11 cellular contexts compared by ENCODE assay signal in the genomic region with DNA sequence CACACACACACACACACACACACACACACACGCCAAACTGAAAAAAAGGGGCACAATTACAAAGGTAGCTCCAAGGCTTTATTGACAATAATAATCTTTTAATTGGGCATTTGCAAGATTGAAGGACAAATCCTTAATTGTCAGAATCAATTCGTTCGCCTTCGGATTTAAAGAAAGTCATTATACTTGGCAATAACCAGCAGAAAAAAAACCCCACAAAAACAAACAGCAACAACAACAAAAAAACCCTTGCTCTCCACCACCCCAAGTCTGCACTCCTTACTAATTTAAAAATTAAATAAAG. TPM values are rescaled to one million over a fixed set of nuclear protein-coding genes. Genes with fewer than 3 reads are reported as not detected.
A peak's percentile ranks its signal among the peaks of the same experiment; 100 is the strongest.
DNase-seq lines count a peak whose midpoint lies in the region; ATAC-seq and TF ChIP-seq lines count a peak whose summit lies in the region.
"Had no signal": no experiment of that assay in that cellular context is flagged by ENCODE, and none has a peak within 500 bp of the region (broad histone marks: within the 10 kb centered on the region; RNA-seq: fewer than 3 reads in every experiment).

No MANE protein-coding gene starts in this region.

- peaks cover 31% of the 10 kb centered on the region for H3K4me1 Mint-ChIP-seq in activated naive CD8-positive, alpha-beta T cell (ENCODE audit: low read depth)
- peaks cover 30% of the 10 kb centered on the region for H3K4me1 Mint-ChIP-seq in activated naive CD8-positive, alpha-beta T cell treated with anti-CD3 and anti-CD28 coated beads for 36 hours
- H3K4me1 Mint-ChIP-seq in activated T-helper 1 cell treated with anti-CD3 and anti-CD28 coated beads, Interleukin-12 subunit alpha, Interleukin-12 subunit beta, Interleukin-2, Interleukin-4 antibody, amounts not matched to agents 30 ng/mL and 10 ng/mL and 1 ng/mL, durations not matched to agents 14 hours and 24 hours and 36 hours (ENCODE audit: low read depth), result peaks cover 35% of the 10 kb centered on the region
- H3K4me1 Mint-ChIP-seq in memory B cell (peaks cover 5% of the 10 kb centered on the region), endodermal cell (peaks cover 12% of the 10 kb centered on the region)

- DNase-seq in activated naive CD8-positive, alpha-beta T cell treated with anti-CD3 and anti-CD28 coated beads for 36 hours, result no peak
- no peak for DNase-seq in activated T-helper 1 cell treated with anti-CD3 and anti-CD28 coated beads, Interleukin-12 subunit alpha, Interleukin-12 subunit beta, Interleukin-2, Interleukin-4 antibody, amounts not matched to agents 30 ng/mL and 10 ng/mL and 1 ng/mL, durations not matched to agents 14 hours and 24 hours and 36 hours (ENCODE audit: low spot score)
- DNase-seq in memory B cell (ENCODE audit: low spot score in 2 of 2), result no peak
- no peak for DNase-seq in vagina (ENCODE audit: extremely low spot score in 2 of 2)
- no peak for DNase-seq in NCI-H446 treated with DMSO at 0.1 percent for 48 hours (lab: John Stamatoyannopoulos, UW)
- DNase-seq in endodermal cell, result no peak
- DNase-seq: SIG-M5 had no signal

- TF ChIP-seq CTCF in vagina (IDR thresholded peaks at IDR 0.05) (no peak), endodermal cell (conservative IDR thresholded peaks at IDR 0.05) (no peak)

- ATAC-seq in memory B cell (ENCODE audit: low read depth) (no peak), HG02623 (IDR thresholded peaks at IDR 0.05; ENCODE audit: unreplicated experiment) (no peak)

- no peak overlapping the region for H3K27ac Mint-ChIP-seq in activated naive CD8-positive, alpha-beta T cell
- H3K27ac Mint-ChIP-seq in activated naive CD8-positive, alpha-beta T cell treated with anti-CD3 and anti-CD28 coated beads for 36 hours, result no peak overlapping the region
- H3K27ac Mint-ChIP-seq in activated T-helper 1 cell treated with anti-CD3 and anti-CD28 coated beads, Interleukin-12 subunit alpha, Interleukin-12 subunit beta, Interleukin-2, Interleukin-4 antibody, amounts not matched to agents 30 ng/mL and 10 ng/mL and 1 ng/mL, durations not matched to agents 14 hours and 24 hours and 36 hours, result peak overlapping the region; percentile 75
- H3K27ac Mint-ChIP-seq in memory B cell (peak overlapping the region; percentile 78), endodermal cell (no peak overlapping the region)

- no peak overlapping the region for H3K9ac ChIP-seq in endodermal cell (ENCODE audit: extremely low read depth, low read length, poor library complexity, severe bottlenecking)

- no peaks in the 10 kb centered on the region for H3K36me3 ChIP-seq in vagina
- no peaks in the 10 kb centered on the region for H3K36me3 ChIP-seq in endodermal cell (ENCODE audit: control insufficient read depth, insufficient read depth, low read length)

- H3K9me3 ChIP-seq in vagina (no peaks in the 10 kb centered on the region), endodermal cell (ENCODE audit: control insufficient read depth, low read length) (no peaks in the 10 kb centered on the region)

- no peak for TF ChIP-seq POLR2A in vagina (IDR thresholded peaks at IDR 0.05)

- peak overlapping the region; percentile 83 for H3K27ac ChIP-seq in vagina
- no peak overlapping the region for H3K27ac ChIP-seq in endodermal cell (ENCODE audit: low read depth, low read length)

- intact Hi-C loops in activated T-helper 1 cell treated with anti-CD3 and anti-CD28 coated beads, Interleukin-12 subunit alpha, Interleukin-12 subunit beta, Interleukin-2, Interleukin-4 antibody, amounts not matched to agents 30 ng/mL and 10 ng/mL and 1 ng/mL, durations not matched to agents 14 hours and 24 hours and 36 hours (cut with micrococcal nuclease), result loop anchor here (1.0 to 5.0 kb wide), 6 partner anchors 328 to 1020 kb away; no protein-coding TSS in a partner anchor
- intact Hi-C loops in vagina (cut with DNase I), result loop anchor here (5.0 to 10.0 kb wide), 2 partner anchors 510 to 1017 kb away; no protein-coding TSS in a partner anchor

- H3K4me1 ChIP-seq in vagina, result peaks cover 17% of the 10 kb centered on the region
- no peaks in the 10 kb centered on the region for H3K4me1 ChIP-seq in endodermal cell (ENCODE audit: control insufficient read depth, insufficient read depth, low read length)

- peaks cover 53% of the 10 kb centered on the region for H3K27me3 Mint-ChIP-seq in activated naive CD8-positive, alpha-beta T cell
- peaks cover 88% of the 10 kb centered on the region for H3K27me3 Mint-ChIP-seq in activated naive CD8-positive, alpha-beta T cell treated with anti-CD3 and anti-CD28 coated beads for 36 hours
- H3K27me3 Mint-ChIP-seq in activated T-helper 1 cell treated with anti-CD3 and anti-CD28 coated beads, Interleukin-12 subunit alpha, Interleukin-12 subunit beta, Interleukin-2, Interleukin-4 antibody, amounts not matched to agents 30 ng/mL and 10 ng/mL and 1 ng/mL, durations not matched to agents 14 hours and 24 hours and 36 hours (ENCODE audit: insufficient read depth), result peaks cover 78% of the 10 kb centered on the region
- peaks cover 34% of the 10 kb centered on the region for H3K27me3 Mint-ChIP-seq in memory B cell
- H3K27me3 Mint-ChIP-seq in endodermal cell (ENCODE audit: insufficient read depth), result peaks cover 95% of the 10 kb centered on the region

- no peaks in the 10 kb centered on the region for H3K9me3 Mint-ChIP-seq in activated naive CD8-positive, alpha-beta T cell (ENCODE audit: low read depth)
- H3K9me3 Mint-ChIP-seq in activated naive CD8-positive, alpha-beta T cell treated with anti-CD3 and anti-CD28 coated beads for 36 hours, result no peaks in the 10 kb centered on the region
- no peaks in the 10 kb centered on the region for H3K9me3 Mint-ChIP-seq in activated T-helper 1 cell treated with anti-CD3 and anti-CD28 coated beads, Interleukin-12 subunit alpha, Interleukin-12 subunit beta, Interleukin-2, Interleukin-4 antibody, amounts not matched to agents 30 ng/mL and 10 ng/mL and 1 ng/mL, durations not matched to agents 14 hours and 24 hours and 36 hours
- H3K9me3 Mint-ChIP-seq in memory B cell (no peaks in the 10 kb centered on the region), endodermal cell (no peaks in the 10 kb centered on the region)

- H3K27me3 ChIP-seq in vagina, result peaks cover 5% of the 10 kb centered on the region
- peaks cover 100% of the 10 kb centered on the region for H3K27me3 ChIP-seq in endodermal cell (ENCODE audit: control insufficient read depth, insufficient read depth, low read length, poor library complexity, severe bottlenecking)

- peak overlapping the region; percentile 46 to 58 for H3K4me3 ChIP-seq in vagina
- no peak overlapping the region for H3K4me3 ChIP-seq in endodermal cell (ENCODE audit: low read length)

- peak overlapping the region; percentile 49 for H3K4me3 Mint-ChIP-seq in activated naive CD8-positive, alpha-beta T cell
- no peak overlapping the region for H3K4me3 Mint-ChIP-seq in activated naive CD8-positive, alpha-beta T cell treated with anti-CD3 and anti-CD28 coated beads for 36 hours
- H3K4me3 Mint-ChIP-seq in activated T-helper 1 cell treated with anti-CD3 and anti-CD28 coated beads, Interleukin-12 subunit alpha, Interleukin-12 subunit beta, Interleukin-2, Interleukin-4 antibody, amounts not matched to agents 30 ng/mL and 10 ng/mL and 1 ng/mL, durations not matched to agents 14 hours and 24 hours and 36 hours, result no peak overlapping the region
- H3K4me3 Mint-ChIP-seq in memory B cell, result no peak overlapping the region
- no peak overlapping the region for H3K4me3 Mint-ChIP-seq in endodermal cell

- no peaks in the 10 kb centered on the region for H3K36me3 Mint-ChIP-seq in activated naive CD8-positive, alpha-beta T cell
- no peaks in the 10 kb centered on the region for H3K36me3 Mint-ChIP-seq in activated naive CD8-positive, alpha-beta T cell treated with anti-CD3 and anti-CD28 coated beads for 36 hours
- no peaks in the 10 kb centered on the region for H3K36me3 Mint-ChIP-seq in activated T-helper 1 cell treated with anti-CD3 and anti-CD28 coated beads, Interleukin-12 subunit alpha, Interleukin-12 subunit beta, Interleukin-2, Interleukin-4 antibody, amounts not matched to agents 30 ng/mL and 10 ng/mL and 1 ng/mL, durations not matched to agents 14 hours and 24 hours and 36 hours (ENCODE audit: low read depth)
- peaks cover 2% of the 10 kb centered on the region for H3K36me3 Mint-ChIP-seq in memory B cell
- H3K36me3 Mint-ChIP-seq in endodermal cell (ENCODE audit: low read depth), result no peaks in the 10 kb centered on the region

- WGBS in endodermal cell (ENCODE audit: insufficient coverage in 1 of 2, insufficient read length in 1 of 2), 2 experiments, result 23 to 36% methylated on average over 3 to 4 of the region's 4 CpGs

RNA-seq across cellular contexts. Expression of gene HOXD8, which starts 1.8 kb away (rescaled TPM):
- not detected for total RNA-seq in activated naive CD8-positive, alpha-beta T cell treated with anti-CD3 and anti-CD28 coated beads for 36 hours
- total RNA-seq in activated T-helper 1 cell treated with anti-CD3 and anti-CD28 coated beads, Interleukin-12 subunit alpha, Interleukin-12 subunit beta, Interleukin-2, Interleukin-4 antibody, amounts not matched to agents 30 ng/mL and 10 ng/mL and 1 ng/mL, durations not matched to agents 14 hours and 24 hours and 36 hours, result not detected in 2 replicates
- total RNA-seq in vagina (10.3 TPM), endodermal cell (not detected)
- 3.6 TPM for polyA plus RNA-seq in endodermal cell (2013, experiment 1 of 2)
- polyA plus RNA-seq in endodermal cell (2013, experiment 2 of 2), result 2.2 TPM
- total RNA-seq: OCI-LY7 had no signal

RNA-seq across cellular contexts. Expression of gene HOXD9, which starts 5.2 kb away (rescaled TPM):
- total RNA-seq in activated naive CD8-positive, alpha-beta T cell treated with anti-CD3 and anti-CD28 coated beads for 36 hours, result not detected
- total RNA-seq in activated T-helper 1 cell treated with anti-CD3 and anti-CD28 coated beads, Interleukin-12 subunit alpha, Interleukin-12 subunit beta, Interleukin-2, Interleukin-4 antibody, amounts not matched to agents 30 ng/mL and 10 ng/mL and 1 ng/mL, durations not matched to agents 14 hours and 24 hours and 36 hours, result not detected in 2 replicates
- 12.5 TPM for total RNA-seq in vagina
- not detected for total RNA-seq in endodermal cell
- polyA plus RNA-seq in endodermal cell (2013, experiment 1 of 2), result 5.2 TPM
- polyA plus RNA-seq in endodermal cell (2013, experiment 2 of 2), result 2.4 TPM
- total RNA-seq: OCI-LY7 had no signal

RNA-seq across cellular contexts. Expression of gene HOXD10, which starts 11.1 kb away (rescaled TPM):
- not detected for total RNA-seq in activated naive CD8-positive, alpha-beta T cell treated with anti-CD3 and anti-CD28 coated beads for 36 hours
- not detected in 2 replicates for total RNA-seq in activated T-helper 1 cell treated with anti-CD3 and anti-CD28 coated beads, Interleukin-12 subunit alpha, Interleukin-12 subunit beta, Interleukin-2, Interleukin-4 antibody, amounts not matched to agents 30 ng/mL and 10 ng/mL and 1 ng/mL, durations not matched to agents 14 hours and 24 hours and 36 hours
- 19.6 TPM for total RNA-seq in vagina
- not detected for total RNA-seq in endodermal cell
- polyA plus RNA-seq in endodermal cell (2013, experiment 1 of 2), result 3.9 TPM
- 2.7 TPM for polyA plus RNA-seq in endodermal cell (2013, experiment 2 of 2)
- total RNA-seq: OCI-LY7 had no signal

RNA-seq across cellular contexts. Expression of gene HOXD11, which starts 20.6 kb away (rescaled TPM):
- total RNA-seq in activated naive CD8-positive, alpha-beta T cell treated with anti-CD3 and anti-CD28 coated beads for 36 hours, result not detected
- total RNA-seq in activated T-helper 1 cell treated with anti-CD3 and anti-CD28 coated beads, Interleukin-12 subunit alpha, Interleukin-12 subunit beta, Interleukin-2, Interleukin-4 antibody, amounts not matched to agents 30 ng/mL and 10 ng/mL and 1 ng/mL, durations not matched to agents 14 hours and 24 hours and 36 hours, result not detected in 2 replicates
- total RNA-seq in vagina (19.4 TPM), endodermal cell (not detected)
- polyA plus RNA-seq in endodermal cell (2013, experiment 1 of 2), result 3.8 TPM
- polyA plus RNA-seq in endodermal cell (2013, experiment 2 of 2), result 2.4 TPM
- total RNA-seq: OCI-LY7, omental fat pad had no signal

RNA-seq across cellular contexts. Expression of gene HOXD4, which starts 23.6 kb away (rescaled TPM):
- not detected for total RNA-seq in activated naive CD8-positive, alpha-beta T cell treated with anti-CD3 and anti-CD28 coated beads for 36 hours
- total RNA-seq in activated T-helper 1 cell treated with anti-CD3 and anti-CD28 coated beads, Interleukin-12 subunit alpha, Interleukin-12 subunit beta, Interleukin-2, Interleukin-4 antibody, amounts not matched to agents 30 ng/mL and 10 ng/mL and 1 ng/mL, durations not matched to agents 14 hours and 24 hours and 36 hours, result not detected in 2 replicates
- total RNA-seq in vagina, result 4.9 TPM
- total RNA-seq in endodermal cell, result not detected
- polyA plus RNA-seq in endodermal cell (2013, experiment 1 of 2), result 23.7 TPM
- polyA plus RNA-seq in endodermal cell (2013, experiment 2 of 2), result 13.2 TPM
- total RNA-seq: OCI-LY7 had no signal

Comparison
In these comparisons a context has a peak if more than half of its experiments do, and no peak if none do; other contexts are left out.
1. H3K27ac Mint-ChIP-seq: peak in activated T-helper 1 cell treated with anti-CD3 and anti-CD28 coated beads, Interleukin-12 subunit alpha, Interleukin-12 subunit beta, Interleukin-2, Interleukin-4 antibody, amounts not matched to agents 30 ng/mL and 10 ng/mL and 1 ng/mL, durations not matched to agents 14 hours and 24 hours and 36 hours (single experiment) and memory B cell (single experiment); none in activated naive CD8-positive, alpha-beta T cell (single experiment), activated naive CD8-positive, alpha-beta T cell treated with anti-CD3 and anti-CD28 coated beads for 36 hours (single experiment) and endodermal cell (single experiment).
2. RNA of gene HOXD8, which starts 1.8 kb away (total RNA-seq): 10.3 TPM in vagina (single experiment); not detected in endodermal cell, not detected in activated naive CD8-positive, alpha-beta T cell treated with anti-CD3 and anti-CD28 coated beads for 36 hours and not detected in activated T-helper 1 cell treated with anti-CD3 and anti-CD28 coated beads, Interleukin-12 subunit alpha, Interleukin-12 subunit beta, Interleukin-2, Interleukin-4 antibody, amounts not matched to agents 30 ng/mL and 10 ng/mL and 1 ng/mL, durations not matched to agents 14 hours and 24 hours and 36 hours; every median in the first group is over 10 times any median in the second.
3. RNA of gene HOXD9, which starts 5.2 kb away (total RNA-seq): 12.5 TPM in vagina (single experiment); not detected in endodermal cell, not detected in activated naive CD8-positive, alpha-beta T cell treated with anti-CD3 and anti-CD28 coated beads for 36 hours and not detected in activated T-helper 1 cell treated with anti-CD3 and anti-CD28 coated beads, Interleukin-12 subunit alpha, Interleukin-12 subunit beta, Interleukin-2, Interleukin-4 antibody, amounts not matched to agents 30 ng/mL and 10 ng/mL and 1 ng/mL, durations not matched to agents 14 hours and 24 hours and 36 hours; every median in the first group is over 10 times any median in the second.
4. RNA of gene HOXD10, which starts 11.1 kb away (total RNA-seq): 19.6 TPM in vagina (single experiment); not detected in activated naive CD8-positive, alpha-beta T cell treated with anti-CD3 and anti-CD28 coated beads for 36 hours, not detected in activated T-helper 1 cell treated with anti-CD3 and anti-CD28 coated beads, Interleukin-12 subunit alpha, Interleukin-12 subunit beta, Interleukin-2, Interleukin-4 antibody, amounts not matched to agents 30 ng/mL and 10 ng/mL and 1 ng/mL, durations not matched to agents 14 hours and 24 hours and 36 hours and not detected in endodermal cell; every median in the first group is over 10 times any median in the second.